In the genomic region with DNA sequence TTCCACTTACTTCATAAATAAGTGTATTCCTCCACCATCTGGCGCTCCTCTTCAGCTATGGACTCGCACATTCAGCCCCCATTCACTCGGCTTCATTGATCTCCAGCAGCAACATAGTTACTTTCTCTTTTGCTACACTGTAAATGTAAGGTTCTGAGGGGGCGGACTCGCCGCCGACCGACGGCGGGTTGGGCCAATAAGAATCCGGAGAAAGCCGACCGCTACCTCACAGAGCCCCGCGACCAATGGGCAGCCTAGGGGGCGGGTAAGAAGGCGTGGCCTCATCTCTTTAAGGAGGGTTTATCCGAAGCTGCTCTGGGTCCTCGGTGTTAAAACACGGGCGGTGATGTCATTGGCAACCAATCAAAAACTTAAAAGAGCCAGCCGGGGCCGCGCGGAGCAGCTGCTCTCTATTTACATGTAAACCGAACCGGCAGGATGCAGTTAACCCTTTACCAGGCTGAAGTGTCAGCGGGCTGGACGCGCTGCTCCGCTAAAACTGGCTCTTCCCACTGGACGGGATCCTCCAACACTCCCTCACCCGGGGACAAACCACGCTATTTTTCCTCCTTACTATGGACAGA, we compare ENCODE assay signal across 8 cellular contexts. TPM values are rescaled to one million over a fixed set of nuclear protein-coding genes. Genes with fewer than 3 reads are reported as not detected.
DNase-seq lines count a peak whose midpoint lies in the region; ATAC-seq, FAIRE-seq and TF ChIP-seq lines count a peak whose summit lies in the region.

A gene (minus strand): TSS at position 119 of the 584 bp plus-strand sequence. CDS start 2,345 bp downstream, outside the sequence.

- H3K4me1 ChIP-seq in BE2C: no peaks in the 10 kb centered on the region

- H3K4me1 Mint-ChIP-seq in activated CD4-positive, alpha-beta T cell treated with anti-CD3 and anti-CD28 coated beads for 36 hours: peaks cover 32% of the 10 kb centered on the region

- CTCF ChIA-PET in activated CD4-positive, alpha-beta T cell treated with anti-CD3 and anti-CD28 coated beads for 36 hours (lab: Charles Lee): interaction anchor here (0.6 to 1.7 kb wide), 15 partner anchors 12 to 223 kb away, joined by 3 to 7 read pairs (median 3); no protein-coding TSS in a partner anchor

- POLR2A ChIA-PET in activated CD4-positive, alpha-beta T cell treated with anti-CD3 and anti-CD28 coated beads for 36 hours (lab: Charles Lee): interaction anchor here (0.6 to 2.9 kb wide), 13 partner anchors 12 to 157 kb away, joined by 3 to 20 read pairs (median 4); no protein-coding TSS in a partner anchor

- no peaks in the 10 kb centered on the region for H3K9me3 Mint-ChIP-seq in activated CD4-positive, alpha-beta T cell treated with anti-CD3 and anti-CD28 coated beads for 36 hours (ENCODE audit: low read depth)

- H3K4me3 ChIP-seq in BE2C (ENCODE audit: low read depth, low read length): peak within 1 kb of the TSS; percentile 99

- H3K36me3 Mint-ChIP-seq in activated CD4-positive, alpha-beta T cell treated with anti-CD3 and anti-CD28 coated beads for 36 hours (ENCODE audit: low read depth): peaks cover 25% of the 10 kb centered on the region

- no peaks in the 10 kb centered on the region for H3K9me3 ChIP-seq in BE2C

- 0 out of 2 replicates have a peak, but pooled peaks have one; percentile 11 for TF ChIP-seq CTCF in BE2C (IDR thresholded peaks at IDR 0.05; ENCODE audit: low read depth, low read length)

- H3K36me3 ChIP-seq in BE2C: peaks cover 22% of the 10 kb centered on the region

- ATAC-seq in HG03442 (IDR thresholded peaks at IDR 0.05; ENCODE audit: unreplicated experiment): peak; percentile 85
- ATAC-seq in activated CD4-positive, alpha-beta T cell treated with anti-CD3 and anti-CD28 coated beads for 36 hours: peak; percentile 90

- H3K27ac ChIP-seq in cingulate gyrus (ENCODE audit: low read depth, low read length): peak within 1 kb of the TSS; percentile 92

- DNase-seq in BE2C: peak; percentile 98
- peak; percentile 82 for DNase-seq in GM19239 (ENCODE audit: insufficient read length, low spot score)
- DNase-seq in NCI-H524 (lab: John Stamatoyannopoulos, UW): peak; percentile 99
- DNase-seq in activated CD4-positive, alpha-beta T cell treated with anti-CD3 and anti-CD28 coated beads for 36 hours: peak; percentile 99
- DNase-seq in kidney glomerular epithelial cell (lab: John Stamatoyannopoulos, UW): peak; percentile 100
- peak; percentile 97 for DNase-seq in stimulated activated CD4-positive, alpha-beta T cell treated with anti-CD3 and anti-CD28 coated beads, Interleukin-15, amount 100 ng/mL, for 48 hours (ENCODE audit: low read depth in 2 of 2)

- H3K27me3 Mint-ChIP-seq in activated CD4-positive, alpha-beta T cell treated with anti-CD3 and anti-CD28 coated beads for 36 hours: no peaks in the 10 kb centered on the region

- no peak within 1 kb of the TSS for H3K27ac Mint-ChIP-seq in activated CD4-positive, alpha-beta T cell treated with anti-CD3 and anti-CD28 coated beads for 36 hours

- H3K27me3 ChIP-seq in BE2C: no peaks in the 10 kb centered on the region

- FAIRE-seq in GM19239 (lab: Jason Lieb, UNC): peak; percentile 93

- H3K4me3 Mint-ChIP-seq in activated CD4-positive, alpha-beta T cell treated with anti-CD3 and anti-CD28 coated beads for 36 hours: no peak within 1 kb of the TSS

- intact Hi-C loops in activated CD4-positive, alpha-beta T cell treated with anti-CD3 and anti-CD28 coated beads for 36 hours (cut with DNase I, micrococcal nuclease): loop anchor here (1.0 to 10.0 kb wide), 17 partner anchors 16 to 971 kb away; a partner anchor contains a TSS

RNA-seq across cellular contexts. Expression of the gene that starts here (rescaled TPM):
- 17.0 TPM for polyA plus RNA-seq in BE2C (2012; ENCODE audit: insufficient read depth, insufficient read length, low read depth)
- 1 to 10 TPM; 7.3 to 9.2 TPM for total RNA-seq in activated CD4-positive, alpha-beta T cell treated with anti-CD3 and anti-CD28 coated beads for 36 hours

Comparison
In these comparisons a context has a peak if more than half of its experiments do, and no peak if none do; other contexts are left out.
1. Peak in every context shown above with its lines: DNase-seq, ATAC-seq, H3K4me3 ChIP-seq and H3K27ac ChIP-seq.